Comparison of ENCODE assay signal across 1 cellular context in the genomic region with DNA sequence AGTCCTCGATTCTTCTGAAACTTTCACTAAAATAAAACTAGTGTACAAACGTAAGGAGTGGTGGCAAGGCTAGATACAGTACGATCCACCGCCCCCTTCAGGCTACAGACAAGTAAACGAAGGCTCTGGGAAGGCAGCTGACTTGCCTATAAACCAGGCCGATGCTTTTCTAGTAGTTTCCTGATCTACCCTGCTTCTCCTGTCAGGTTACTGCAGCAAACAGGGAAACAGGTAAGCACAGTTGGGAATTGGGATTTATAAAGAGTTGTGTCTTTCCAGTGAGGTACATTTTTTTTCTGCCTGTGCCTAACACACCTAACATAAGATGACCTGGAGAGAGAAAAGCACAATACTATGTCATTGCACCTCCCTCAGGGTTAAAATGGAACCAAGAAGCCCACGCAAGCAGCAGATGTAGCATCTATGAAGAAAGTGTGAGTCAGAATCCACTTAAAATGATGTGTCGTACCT.
TF ChIP-seq lines count a peak whose summit lies in the region.

No MANE protein-coding gene starts in this region.

TF ChIP-seq in HCT116, 20 proteins besides CTCF, POLR2A, EP300 and RAD21 (continued from another document):
- TF ChIP-seq CEBPB (IDR thresholded peaks at IDR 0.05; ENCODE audit: low read depth) (no peak), SRF (IDR thresholded peaks at IDR 0.05; ENCODE audit: low read depth) (no peak), YY1 (IDR thresholded peaks at IDR 0.05; ENCODE audit: extremely low read depth, insufficient replicate concordance, low read depth, low read length) (no peak)
